ENCODE assay signal across 26 cellular contexts in the genomic region with DNA sequence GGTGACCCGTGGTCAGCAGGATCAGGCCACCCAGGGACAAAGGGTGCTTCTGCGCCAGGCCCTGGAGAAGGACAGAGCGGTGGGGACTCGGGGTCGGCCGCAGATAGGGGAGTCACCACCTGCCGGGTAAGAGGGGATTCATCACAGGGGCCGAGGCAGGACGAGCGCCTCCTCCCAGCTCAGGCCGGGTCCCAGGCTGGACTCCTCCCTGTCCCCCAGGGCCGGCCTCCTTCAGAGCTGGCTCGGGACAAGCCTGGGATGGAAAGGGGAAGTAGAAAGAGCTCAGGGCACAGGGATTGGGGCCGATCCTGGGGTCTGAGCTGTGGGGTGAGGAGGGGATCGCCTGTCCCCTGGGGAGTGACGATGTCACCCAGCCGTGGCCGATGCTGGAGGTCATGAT.
"Had no signal": no experiment of that assay in that cellular context is flagged by ENCODE, and none has a peak within 500 bp of the region (broad histone marks: within the 10 kb centered on the region; RNA-seq: fewer than 3 reads in every experiment).

No MANE protein-coding gene starts in this region.

- H3K4me3 ChIP-seq: SJCRH30 had no signal

- H3K9me3 ChIP-seq: SJCRH30, SK-N-SH had no signal

- H3K9me2 ChIP-seq: SK-N-SH had no signal

- H3K4me3 Mint-ChIP-seq: activated CD4-positive, alpha-beta memory T cell treated with anti-CD3 and anti-CD28 coated beads for 36 hours; activated CD4-positive, alpha-beta T cell treated with anti-CD3 and anti-CD28 coated beads, Interleukin-2, amount 10 ng/mL, durations not matched to agents 7 days and 5 days; activated naive CD8-positive, alpha-beta T cell; activated T-cell treated with anti-CD3 and anti-CD28 coated beads, Interleukin-2, amount 50 U/mL, for 4 hours had no signal

- H3K27ac ChIP-seq: SJCRH30, VCaP had no signal

- DNase-seq: activated CD4-positive, alpha-beta memory T cell treated with anti-CD3 and anti-CD28 coated beads for 36 hours; activated CD4-positive, alpha-beta T cell treated with anti-CD3 and anti-CD28 coated beads, Interleukin-2, amount 10 ng/mL, durations not matched to agents 7 days and 5 days; activated CD4-positive, CD25-positive, alpha-beta regulatory T cell; activated CD8-positive, alpha-beta memory T cell treated with anti-CD3 and anti-CD28 coated beads for 24 hours; activated effector memory CD4-positive, alpha-beta T cell treated with anti-CD3 and anti-CD28 coated beads, Interleukin-2, amount 50 U/mL, for 16 hours; activated naive CD4-positive, alpha-beta T cell treated with Interleukin-2 at 50 U/mL for 16 hours; activated T-cell treated with anti-CD3 and anti-CD28 coated beads, Interleukin-2, amount 50 U/mL, for 4 hours; anterior cingulate cortex; KBM-7; NCI-H1092; NCI-H1417; NCI-H1930; NCI-H2107; NCI-H2171 treated with DMSO at 0.1 percent for 48 hours; NCI-H345; NCI-H510A; NCI-H526 treated with DMSO at 0.1 percent for 48 hours; NCI-H82; OCI-M1; RPMI8226; SJCRH30; SK-N-SH; T-helper 1 cell had no signal

- H3K9me3 Mint-ChIP-seq: activated CD4-positive, alpha-beta memory T cell treated with anti-CD3 and anti-CD28 coated beads for 36 hours; activated CD4-positive, alpha-beta T cell treated with anti-CD3 and anti-CD28 coated beads, Interleukin-2, amount 10 ng/mL, durations not matched to agents 7 days and 5 days; activated T-cell treated with anti-CD3 and anti-CD28 coated beads, Interleukin-2, amount 50 U/mL, for 4 hours had no signal

- H3K27ac Mint-ChIP-seq: activated CD4-positive, alpha-beta memory T cell treated with anti-CD3 and anti-CD28 coated beads for 36 hours; activated CD4-positive, alpha-beta T cell treated with anti-CD3 and anti-CD28 coated beads, Interleukin-2, amount 10 ng/mL, durations not matched to agents 7 days and 5 days; activated naive CD8-positive, alpha-beta T cell had no signal

- H3K4me1 Mint-ChIP-seq: activated CD4-positive, alpha-beta T cell treated with anti-CD3 and anti-CD28 coated beads, Interleukin-2, amount 10 ng/mL, durations not matched to agents 7 days and 5 days had no signal

- H3K4me1 ChIP-seq: SJCRH30 had no signal

- H3K36me3 Mint-ChIP-seq: activated CD4-positive, alpha-beta memory T cell treated with anti-CD3 and anti-CD28 coated beads for 36 hours; activated naive CD8-positive, alpha-beta T cell had no signal

- H3K4me2 ChIP-seq: SK-N-SH had no signal

- H3K9ac ChIP-seq: SK-N-SH had no signal

- ATAC-seq: activated T-cell treated with anti-CD3 and anti-CD28 coated beads, Interleukin-2, amount 50 U/mL, for 4 hours; Panc1 had no signal

- H3K36me3 ChIP-seq: SJCRH30 had no signal
